In the genomic region with DNA sequence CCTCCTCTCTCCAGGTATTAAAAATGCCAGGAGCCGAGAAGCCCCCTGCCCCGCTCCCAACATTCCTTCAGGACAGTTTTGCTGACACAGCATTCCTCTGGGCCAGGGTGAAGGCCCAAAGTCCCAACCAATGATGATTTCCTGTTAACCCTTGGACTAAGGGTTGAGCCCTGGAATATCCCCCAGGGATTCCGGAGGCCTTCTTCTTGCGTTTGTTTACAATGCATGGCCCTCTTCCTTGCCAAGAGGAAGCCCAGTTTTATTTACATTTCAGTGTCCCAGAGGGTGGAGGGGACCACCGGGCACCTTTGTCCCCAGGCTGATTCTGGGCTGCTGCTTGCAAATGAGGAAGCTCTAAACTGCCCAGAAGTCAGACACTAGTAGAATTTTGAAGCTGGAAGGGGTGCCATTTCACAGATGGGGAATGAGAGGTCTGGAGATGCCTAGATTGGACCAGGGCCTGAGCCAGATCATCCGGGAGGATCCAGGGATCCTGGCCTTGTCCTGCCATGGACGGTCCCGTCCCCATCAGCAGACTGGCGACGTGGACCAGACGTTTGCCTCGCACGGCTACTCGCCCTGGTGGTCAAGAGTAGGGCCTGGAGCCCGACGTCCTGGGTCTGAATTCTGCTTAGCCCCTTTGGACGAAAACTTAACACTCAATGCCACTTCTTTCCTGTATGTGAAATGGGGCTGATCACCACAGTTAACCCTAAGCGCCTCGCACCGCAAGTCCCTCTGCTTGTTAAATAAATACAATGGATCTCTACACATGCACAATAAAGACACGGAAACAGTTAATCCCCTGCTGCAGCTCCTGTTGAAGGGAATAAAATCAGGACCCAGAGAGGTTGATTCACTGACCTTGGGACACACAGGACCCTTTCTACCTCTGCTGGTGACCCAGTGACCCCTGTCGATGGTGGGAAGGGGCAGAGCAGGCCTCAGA, we compare ENCODE assay signal across 11 cellular contexts. TPM values are rescaled to one million over a fixed set of nuclear protein-coding genes. Genes with fewer than 3 reads are reported as not detected.
DNase-seq lines count a peak whose midpoint lies in the region; ATAC-seq and TF ChIP-seq lines count a peak whose summit lies in the region.
"Had no signal": no experiment of that assay in that cellular context is flagged by ENCODE, and none has a peak within 500 bp of the region (broad histone marks: within the 10 kb centered on the region; RNA-seq: fewer than 3 reads in every experiment).

No MANE protein-coding gene starts in this region.

- no peaks in the 10 kb centered on the region for H3K9me3 Mint-ChIP-seq in immature natural killer cell

- H3F3A ChIP-seq in MM.1S (ENCODE audit: insufficient read depth, low read length) = no peaks in the 10 kb centered on the region

- DNase-seq in H7 (peak; percentile 81), adipocyte (ENCODE audit: low read depth) (no peak), immature natural killer cell (no peak), psoas muscle (peak in 1 of 2 donors; percentile 53), GM19240 (ENCODE audit: insufficient read length, low spot score) (no peak), NCI-H748 (lab: John Stamatoyannopoulos, UW; ENCODE audit: unreplicated experiment) (no peak), MM.1S (no peak)
- DNase-seq: stimulated activated CD4-positive, alpha-beta T cell treated with anti-CD3 and anti-CD28 coated beads, Interleukin-4, amount 100 ng/mL, for 4 hours had no signal

- WGBS in psoas muscle, 3 donors = 80 to 81% (median 80%) methylated on average over 22 of the region's 22 CpGs

- H3K9ac ChIP-seq in adipocyte (ENCODE audit: low read length) (peak overlapping the region; percentile 55), MM.1S (ENCODE audit: low read length) (no peak overlapping the region)

- H3K27me3 ChIP-seq in H7 (ENCODE audit: control insufficient read depth, insufficient read depth, low read length) (peaks cover 11% of the 10 kb centered on the region), adipocyte (replicated peaks; ENCODE audit: control insufficient read depth, insufficient read depth, low read length) (no peaks in the 10 kb centered on the region), psoas muscle (ENCODE audit: insufficient read depth in 3 of 3, low read length in 2 of 3) (no peaks in the 10 kb centered on the region), MM.1S (replicated peaks; ENCODE audit: insufficient read depth, low read length) (peaks cover 71% of the 10 kb centered on the region)
- H3K27me3 ChIP-seq: ovary had no signal

- no peaks in the 10 kb centered on the region for H3K4me1 Mint-ChIP-seq in immature natural killer cell

- peak overlapping the region; percentile 73 for H3K27ac ChIP-seq in psoas muscle
- H3K27ac ChIP-seq in MM.1S (ENCODE audit: low read length) = no peak overlapping the region
- H3K27ac ChIP-seq: ovary had no signal

- H3K79me2 ChIP-seq in MM.1S (ENCODE audit: low read length) = no peaks in the 10 kb centered on the region

- no peaks in the 10 kb centered on the region for H3K36me3 ChIP-seq in H7 (replicated peaks; ENCODE audit: control insufficient read depth, insufficient read depth, low read length)
- H3K36me3 ChIP-seq in adipocyte (ENCODE audit: control insufficient read depth, insufficient read depth, low read length, severe bottlenecking) = no peaks in the 10 kb centered on the region
- H3K36me3 ChIP-seq in psoas muscle (ENCODE audit: insufficient read depth in 1 of 2, low read depth in 1 of 2) = no peaks in the 10 kb centered on the region
- no peaks in the 10 kb centered on the region for H3K36me3 ChIP-seq in MM.1S (replicated peaks; ENCODE audit: insufficient read depth, low read length)
- H3K36me3 ChIP-seq: ovary had no signal

- H3K4me2 ChIP-seq in MM.1S (ENCODE audit: low read depth, low read length) = no peak overlapping the region

- H3K4me3 ChIP-seq in H7 (ENCODE audit: insufficient read depth, low read depth, low read length) = peak overlapping the region; percentile 38
- peak overlapping the region; percentile 68 for H3K4me3 ChIP-seq in adipocyte (ENCODE audit: low read length)
- peak overlapping the region; percentile 55 for H3K4me3 ChIP-seq in psoas muscle
- no peak overlapping the region for H3K4me3 ChIP-seq in MM.1S (ENCODE audit: low read length)

- H2AFZ ChIP-seq in MM.1S (ENCODE audit: low read length) = no peak overlapping the region

- intact Hi-C loops in psoas muscle (cut with DNase I) = no loop called here

- no peak overlapping the region for H3K27ac Mint-ChIP-seq in immature natural killer cell

- no peaks in the 10 kb centered on the region for H4K20me1 ChIP-seq in MM.1S (ENCODE audit: insufficient read depth, low read length)

- TF ChIP-seq CTCF in psoas muscle (IDR thresholded peaks at IDR 0.05) = no peak
- no peak for TF ChIP-seq CTCF in MM.1S (IDR thresholded peaks at IDR 0.05; ENCODE audit: low read length)

- ATAC-seq in psoas muscle = no peak
- no peak for ATAC-seq in HG03139 (IDR thresholded peaks at IDR 0.05; ENCODE audit: unreplicated experiment)

- no peaks in the 10 kb centered on the region for H3K9me3 ChIP-seq in adipocyte (ENCODE audit: control insufficient read depth, low read length)
- H3K9me3 ChIP-seq in psoas muscle = no peaks in the 10 kb centered on the region
- H3K9me3 ChIP-seq in MM.1S (replicated peaks; ENCODE audit: insufficient read depth, low read length) = no peaks in the 10 kb centered on the region
- H3K9me3 ChIP-seq: ovary had no signal

- H3K4me3 Mint-ChIP-seq in immature natural killer cell = peak overlapping the region; percentile 39 to 66 (median 44)

- peaks cover 7 to 13% (median 9%) of the 10 kb centered on the region in 3 donors for H3K27me3 Mint-ChIP-seq in immature natural killer cell (ENCODE audit: low read depth in 3 of 3)

- H3K9me2 ChIP-seq in MM.1S (replicated peaks; ENCODE audit: insufficient read depth, low read length) = no peaks in the 10 kb centered on the region

- H3K4me1 ChIP-seq in adipocyte (ENCODE audit: control insufficient read depth, insufficient read depth, low read length) (peaks cover 55% of the 10 kb centered on the region), psoas muscle (peaks cover 61% of the 10 kb centered on the region), MM.1S (ENCODE audit: low read length) (no peaks in the 10 kb centered on the region)

- no peaks in the 10 kb centered on the region for H3K36me3 Mint-ChIP-seq in immature natural killer cell

RNA-seq across cellular contexts. Expression of gene CIBAR2, which starts 55.6 kb away (rescaled TPM):
- not detected in 2 replicates for total RNA-seq in H7 (2014; rRNA removed; shearing (Covaris generic))
- polyA plus RNA-seq in immature natural killer cell (under 1 TPM in 1 of 3 donors, not detected in 2; 0.71 TPM), psoas muscle (not detected)
- total RNA-seq in psoas muscle = under 1 TPM in 1 of 4 donors, not detected in 3; 0.36 TPM
- polyA plus RNA-seq: aorta had no signal
